18 cellular contexts compared by ENCODE assay signal in genomic region chr16:1606774-1607173, GRCh38. TPM values are rescaled to one million over a fixed set of nuclear protein-coding genes. Genes with fewer than 3 reads are reported as not detected.
DNase-seq lines count a peak whose midpoint lies in the region; ATAC-seq, FAIRE-seq and TF ChIP-seq lines count a peak whose summit lies in the region.
"Had no signal": no experiment of that assay in that cellular context is flagged by ENCODE, and none has a peak within 500 bp of the region (broad histone marks: within the 10 kb centered on the region; RNA-seq: fewer than 3 reads in every experiment).

No MANE protein-coding gene starts in this region.

- no peak overlapping the region for H4K12ac ChIP-seq in trophoblast cell (ENCODE audit: low read depth, low read length)

- H2AK5ac ChIP-seq in trophoblast cell (ENCODE audit: low read length) = no peak overlapping the region

- H4K8ac ChIP-seq in trophoblast cell (ENCODE audit: low read depth, low read length) = no peak overlapping the region

- no peak overlapping the region for H3K18ac ChIP-seq in trophoblast cell (ENCODE audit: low read length)

- H2BK12ac ChIP-seq in trophoblast cell (ENCODE audit: low read length) = no peak overlapping the region

- H3K79me2 ChIP-seq in trophoblast cell (ENCODE audit: control insufficient read depth, insufficient read depth, low read length, poor library complexity) = peaks cover 5% of the 10 kb centered on the region

- peaks cover 2% of the 10 kb centered on the region; the same call in 1 of the 2 replicates for H3K9me3 Mint-ChIP-seq in WTC11
- H3K9me3 Mint-ChIP-seq in endothelial cell (ENCODE audit: unreplicated experiment) = no peaks in the 10 kb centered on the region

- no peak for TF ChIP-seq POLR2A in GM12891 (IDR thresholded peaks at IDR 0.05; ENCODE audit: low read depth, low read length)

- H2BK5ac ChIP-seq in trophoblast cell (ENCODE audit: low read depth, low read length, poor library complexity) = no peak overlapping the region

- no peak overlapping the region for H2AFZ ChIP-seq in trophoblast cell (ENCODE audit: insufficient read depth, low read length, poor library complexity)

- H3K4me1 Mint-ChIP-seq in WTC11 = peaks cover 8% of the 10 kb centered on the region
- peaks cover 10% of the 10 kb centered on the region for H3K4me1 Mint-ChIP-seq in endothelial cell (ENCODE audit: unreplicated experiment)

- H3K27ac ChIP-seq in trophoblast cell (ENCODE audit: low read depth, low read length) = no peak overlapping the region
- H3K27ac ChIP-seq: BLaER1 treated with 17β-estradiol and CSF1 and Interleukin-3, amounts not matched to agents 10 nM and 100 nM had no signal

- no peak overlapping the region for H4K91ac ChIP-seq in trophoblast cell (ENCODE audit: low read depth, low read length)

- H3K4me2 ChIP-seq in trophoblast cell (ENCODE audit: low read length) = no peak overlapping the region
- H3K4me2 ChIP-seq: BLaER1 treated with 17β-estradiol and CSF1 and Interleukin-3, amounts not matched to agents 10 nM and 100 nM had no signal

- no peak overlapping the region for H3K23ac ChIP-seq in trophoblast cell (ENCODE audit: low read length)

- no peak overlapping the region for H3K14ac ChIP-seq in trophoblast cell (ENCODE audit: low read length)

- CTCF ChIA-PET in WTC11 (lab: Charles Lee) = no interaction called here

- no peak overlapping the region for H3K4ac ChIP-seq in trophoblast cell (ENCODE audit: low read depth, low read length)

- no peaks in the 10 kb centered on the region for H3K9me3 ChIP-seq in trophoblast cell (ENCODE audit: insufficient read depth, low read depth, low read length)

- H3K36me3 ChIP-seq in trophoblast cell (ENCODE audit: control insufficient read depth in 1 of 2, insufficient read depth in 2 of 2, low read length in 2 of 2) = peaks cover 8 to 13% of the 10 kb centered on the region in 2 experiments

- peaks cover 7% of the 10 kb centered on the region in 2 experiments for H3K4me1 ChIP-seq in trophoblast cell (ENCODE audit: control insufficient read depth in 1 of 2, insufficient read depth in 2 of 2, low read length in 2 of 2)

- H3K4me3 Mint-ChIP-seq in WTC11 = no peak overlapping the region
- H3K4me3 Mint-ChIP-seq in endothelial cell (ENCODE audit: unreplicated experiment) = peak overlapping the region; percentile 52

- DNase-seq in GM12891 (ENCODE audit: insufficient read length, low spot score) (no peak), WTC11 (ENCODE audit: low spot score) (no peak), endothelial cell (ENCODE audit: low spot score) (no peak), trophoblast cell (no peak), glomerular visceral epithelial cell (ENCODE audit: extremely low spot score) (no peak), NCI-H446 (lab: John Stamatoyannopoulos, UW) (no peak)
- DNase-seq: 8988T; ACHN; CD4-positive, CD25-positive, alpha-beta regulatory T cell; DMS53; GF-D8 had no signal

- no peaks in the 10 kb centered on the region for H3K27me3 ChIP-seq in trophoblast cell (ENCODE audit: insufficient read depth, low read length)
- H3K27me3 ChIP-seq: BLaER1 treated with 17β-estradiol and CSF1 and Interleukin-3, amounts not matched to agents 10 nM and 100 nM had no signal

- no peak overlapping the region for H3K9ac ChIP-seq in trophoblast cell (ENCODE audit: low read length)

- no peak overlapping the region for H2BK120ac ChIP-seq in trophoblast cell (ENCODE audit: insufficient read depth, low read length, poor library complexity)

- POLR2A ChIA-PET in WTC11 (lab: Charles Lee) = no interaction called here

- WGBS in trophoblast cell (ENCODE audit: extremely low coverage, insufficient coverage, insufficient read length) = no CpG with 5 or more reads among the region's 10 CpGs

- no peak for ATAC-seq in WTC11
- no peak for ATAC-seq in GM21528 (IDR thresholded peaks at IDR 0.05; ENCODE audit: low FRiP score, unreplicated experiment)
- no peak for ATAC-seq in HG03039 (IDR thresholded peaks at IDR 0.05; ENCODE audit: unreplicated experiment)
- ATAC-seq: HCT116, HepG2 had no signal

- H3K36me3 Mint-ChIP-seq in WTC11 = peaks cover 14% of the 10 kb centered on the region
- H3K36me3 Mint-ChIP-seq in endothelial cell (ENCODE audit: low read depth, unreplicated experiment) = peaks cover 28% of the 10 kb centered on the region
- H3K36me3 Mint-ChIP-seq: CD4-positive, CD25-positive, alpha-beta regulatory T cell had no signal

- H3K79me1 ChIP-seq in trophoblast cell (ENCODE audit: low read length) = peaks cover 10% of the 10 kb centered on the region

- TF ChIP-seq CTCF in WTC11 (IDR thresholded peaks at IDR 0.05) (no peak), endothelial cell (IDR thresholded peaks at IDR 0.05; ENCODE audit: unreplicated experiment) (no peak)

- H3K27ac Mint-ChIP-seq in WTC11 = 0 out of 2 replicates have a peak overlapping the region, but pooled peaks have one; percentile 3
- H3K27ac Mint-ChIP-seq in endothelial cell (ENCODE audit: unreplicated experiment) = no peak overlapping the region
- H3K27ac Mint-ChIP-seq: CD4-positive, CD25-positive, alpha-beta regulatory T cell had no signal

- peaks cover 8% of the 10 kb centered on the region; the same call in 1 of the 2 replicates for H3K27me3 Mint-ChIP-seq in WTC11 (ENCODE audit: low read depth)
- peaks cover 5% of the 10 kb centered on the region for H3K27me3 Mint-ChIP-seq in endothelial cell (ENCODE audit: unreplicated experiment)

- H3K4me3 ChIP-seq in trophoblast cell (ENCODE audit: low read depth, low read length) = peak overlapping the region; percentile 25
- H3K4me3 ChIP-seq: BLaER1 treated with 17β-estradiol and CSF1 and Interleukin-3, amounts not matched to agents 10 nM and 100 nM had no signal

- FAIRE-seq in GM12891 (lab: Jason Lieb, UNC) = peak; percentile 23
- FAIRE-seq: GM19239, H54, HepG2 had no signal

TF ChIP-seq in GM12891, 5 proteins besides CTCF, POLR2A, EP300 and RAD21:
- TF ChIP-seq TAF1 (IDR thresholded peaks at IDR 0.05; ENCODE audit: low read depth, low read length) (no peak), PAX5 (IDR thresholded peaks at IDR 0.05; ENCODE audit: insufficient read depth, low read length, severe bottlenecking) (no peak), POU2F2 (IDR thresholded peaks at IDR 0.05; ENCODE audit: low read depth, low read length) (no peak), SPI1 (IDR thresholded peaks at IDR 0.05; ENCODE audit: low read depth, low read length) (no peak), POLR2AphosphoS5 (IDR thresholded peaks at IDR 0.05; ENCODE audit: low read depth, low read length) (no peak)

TF ChIP-seq in WTC11, 78 proteins besides CTCF, POLR2A, EP300 and RAD21 (continues in another document):
- TF ChIP-seq TCF7 (CRISPR knock-in tag; IDR thresholded peaks at IDR 0.05; ENCODE audit: low read depth) (no peak), JUN (CRISPR knock-in tag; IDR thresholded peaks at IDR 0.05) (no peak), NFYB (CRISPR knock-in tag; conservative IDR thresholded peaks at IDR 0.05; ENCODE audit: low read depth) (no peak), PREB (CRISPR knock-in tag; IDR thresholded peaks at IDR 0.05; ENCODE audit: borderline replicate concordance) (no peak), TEAD4 (CRISPR knock-in tag; IDR thresholded peaks at IDR 0.05) (no peak), HMGA2 (CRISPR knock-in tag; IDR thresholded peaks at IDR 0.05) (no peak)
- TF ChIP-seq, protein P1, sequence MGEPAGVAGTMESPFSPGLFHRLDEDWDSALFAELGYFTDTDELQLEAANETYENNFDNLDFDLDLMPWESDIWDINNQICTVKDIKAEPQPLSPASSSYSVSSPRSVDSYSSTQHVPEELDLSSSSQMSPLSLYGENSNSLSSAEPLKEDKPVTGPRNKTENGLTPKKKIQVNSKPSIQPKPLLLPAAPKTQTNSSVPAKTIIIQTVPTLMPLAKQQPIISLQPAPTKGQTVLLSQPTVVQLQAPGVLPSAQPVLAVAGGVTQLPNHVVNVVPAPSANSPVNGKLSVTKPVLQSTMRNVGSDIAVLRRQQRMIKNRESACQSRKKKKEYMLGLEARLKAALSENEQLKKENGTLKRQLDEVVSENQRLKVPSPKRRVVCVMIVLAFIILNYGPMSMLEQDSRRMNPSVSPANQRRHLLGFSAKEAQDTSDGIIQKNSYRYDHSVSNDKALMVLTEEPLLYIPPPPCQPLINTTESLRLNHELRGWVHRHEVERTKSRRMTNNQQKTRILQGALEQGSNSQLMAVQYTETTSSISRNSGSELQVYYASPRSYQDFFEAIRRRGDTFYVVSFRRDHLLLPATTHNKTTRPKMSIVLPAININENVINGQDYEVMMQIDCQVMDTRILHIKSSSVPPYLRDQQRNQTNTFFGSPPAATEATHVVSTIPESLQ (CRISPR knock-in tag; IDR thresholded peaks at IDR 0.05) = no peak
- TF ChIP-seq, protein P2, sequence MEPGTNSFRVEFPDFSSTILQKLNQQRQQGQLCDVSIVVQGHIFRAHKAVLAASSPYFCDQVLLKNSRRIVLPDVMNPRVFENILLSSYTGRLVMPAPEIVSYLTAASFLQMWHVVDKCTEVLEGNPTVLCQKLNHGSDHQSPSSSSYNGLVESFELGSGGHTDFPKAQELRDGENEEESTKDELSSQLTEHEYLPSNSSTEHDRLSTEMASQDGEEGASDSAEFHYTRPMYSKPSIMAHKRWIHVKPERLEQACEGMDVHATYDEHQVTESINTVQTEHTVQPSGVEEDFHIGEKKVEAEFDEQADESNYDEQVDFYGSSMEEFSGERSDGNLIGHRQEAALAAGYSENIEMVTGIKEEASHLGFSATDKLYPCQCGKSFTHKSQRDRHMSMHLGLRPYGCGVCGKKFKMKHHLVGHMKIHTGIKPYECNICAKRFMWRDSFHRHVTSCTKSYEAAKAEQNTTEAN (CRISPR knock-in tag; IDR thresholded peaks at IDR 0.05) = no peak

RNA-seq across cellular contexts. Expression of gene IFT140, which starts 5.1 kb away (rescaled TPM):
- polyA plus RNA-seq in GM12891 (2012; ENCODE audit: low read depth, missing spikeins) = 3.2 TPM
- 27.0 to 31.0 TPM (median 28.9 TPM) in 3 replicates for total RNA-seq in WTC11 (2021)
- total RNA-seq in endothelial cell (ENCODE audit: unreplicated experiment) = 39.9 TPM
- 8.5 and 9.0 TPM in 2 replicates for polyA plus RNA-seq in trophoblast cell (2013)

RNA-seq across cellular contexts. Expression of gene CRAMP1, which starts 5.4 kb away (rescaled TPM):
- polyA plus RNA-seq in GM12891 (2012; ENCODE audit: low read depth, missing spikeins) = 3.7 TPM
- total RNA-seq in WTC11 (2021) (24.0 to 27.4 TPM (median 25.9 TPM) in 3 replicates), endothelial cell (ENCODE audit: unreplicated experiment) (46.8 TPM)
- 12.5 and 12.7 TPM in 2 replicates for polyA plus RNA-seq in trophoblast cell (2013)
